ENCODE assay signal across 8 cellular contexts in the genomic region with DNA sequence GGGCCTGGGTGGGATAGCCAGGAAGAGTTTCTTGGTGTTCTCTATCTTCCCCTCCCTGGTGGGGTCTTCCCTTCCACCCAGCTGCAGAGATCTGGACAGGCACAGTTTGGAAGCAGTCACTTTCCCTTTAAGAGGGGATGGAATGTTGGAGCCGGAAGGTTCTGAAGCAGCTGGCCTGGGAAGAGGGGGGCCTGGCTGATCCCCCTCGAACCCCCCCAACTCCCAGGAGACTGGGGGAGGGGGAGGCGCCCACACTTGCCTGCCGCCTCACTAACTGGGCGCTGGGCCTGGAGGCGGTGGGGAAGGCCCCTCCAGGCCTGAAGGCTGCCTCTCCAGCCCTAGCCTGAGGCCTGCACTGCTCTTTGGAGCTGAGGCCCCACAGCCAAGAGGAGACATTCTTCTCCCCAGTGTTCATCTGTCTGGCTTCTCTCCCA. TPM values are rescaled to one million over a fixed set of nuclear protein-coding genes. Genes with fewer than 3 reads are reported as not detected.
A peak's percentile ranks its signal among the peaks of the same experiment; 100 is the strongest.
DNase-seq lines count a peak whose midpoint lies in the region; ATAC-seq, FAIRE-seq and TF ChIP-seq lines count a peak whose summit lies in the region.

No MANE protein-coding gene starts in this region.

- peak overlapping the region; percentile 95 for H3K4me3 Mint-ChIP-seq in activated CD4-positive, alpha-beta memory T cell treated with anti-CD3 and anti-CD28 coated beads for 36 hours

- no peak for TF ChIP-seq EP300 in neural cell (conservative IDR thresholded peaks at IDR 0.05; ENCODE audit: poor library complexity, severe bottlenecking)

- H4K20me1 ChIP-seq in BLaER1 (peaks cover 59% of the 10 kb centered on the region), neural cell (ENCODE audit: insufficient read depth) (no peaks in the 10 kb centered on the region)

- peaks cover 22% of the 10 kb centered on the region for H3K4me1 Mint-ChIP-seq in activated CD4-positive, alpha-beta memory T cell treated with anti-CD3 and anti-CD28 coated beads for 36 hours (ENCODE audit: low read depth)

- CTCF ChIA-PET in activated CD4-positive, alpha-beta memory T cell treated with anti-CD3 and anti-CD28 coated beads for 36 hours (lab: Charles Lee), result interaction anchor here (1.6 to 2.2 kb wide), 3 partner anchors 21 to 261 kb away, joined by 5 to 6 read pairs (median 5); a partner anchor contains a TSS

- H3K27ac Mint-ChIP-seq in activated CD4-positive, alpha-beta memory T cell treated with anti-CD3 and anti-CD28 coated beads for 36 hours, result no peak overlapping the region

- H3K4me1 ChIP-seq in BLaER1, result peaks cover 46% of the 10 kb centered on the region

- no peaks in the 10 kb centered on the region for H3K9me3 Mint-ChIP-seq in activated CD4-positive, alpha-beta memory T cell treated with anti-CD3 and anti-CD28 coated beads for 36 hours

- FAIRE-seq in frontal cortex (lab: Jason Lieb, UNC), result no peak

- peak overlapping the region; percentile 99 for H3K4me2 ChIP-seq in BLaER1
- H3K4me2 ChIP-seq in neural cell (ENCODE audit: low read length), result peak overlapping the region; percentile 94

- H3K36me3 ChIP-seq in BLaER1, result peaks cover 13% of the 10 kb centered on the region
- no peaks in the 10 kb centered on the region for H3K36me3 ChIP-seq in neural cell (ENCODE audit: insufficient read depth, low read length)

- intact Hi-C loops in activated CD4-positive, alpha-beta memory T cell treated with anti-CD3 and anti-CD28 coated beads for 36 hours (cut with micrococcal nuclease), result no loop called here

- H3K79me2 ChIP-seq in neural cell (replicated peaks; ENCODE audit: insufficient read depth, low read length), result peaks cover 46% of the 10 kb centered on the region

- peaks cover 3% of the 10 kb centered on the region for H3F3A ChIP-seq in neural cell (ENCODE audit: insufficient read depth, low read length, poor library complexity, severe bottlenecking)

- TF ChIP-seq RAD21 in neural cell (conservative IDR thresholded peaks at IDR 0.05), result no peak

- peak overlapping the region; percentile 80 for H3K27ac ChIP-seq in BLaER1
- H3K27ac ChIP-seq in neural cell (ENCODE audit: low read length), result peak overlapping the region; percentile 89

- H3K9ac ChIP-seq in BLaER1 (peak overlapping the region; percentile 90), neural cell (ENCODE audit: low read length) (peak overlapping the region; percentile 92)

- H3K9me3 ChIP-seq in BLaER1, result no peaks in the 10 kb centered on the region
- H3K9me3 ChIP-seq in neural cell (ENCODE audit: low read length), result no peaks in the 10 kb centered on the region

- H2AFZ ChIP-seq in neural cell (ENCODE audit: low read depth, low read length), result peak overlapping the region; percentile 58

- no peaks in the 10 kb centered on the region for H3K9me2 ChIP-seq in neural cell (ENCODE audit: insufficient read depth, low read length)

- H3K36me3 Mint-ChIP-seq in activated CD4-positive, alpha-beta memory T cell treated with anti-CD3 and anti-CD28 coated beads for 36 hours, result peaks cover 2% of the 10 kb centered on the region

- no peaks in the 10 kb centered on the region for H3K27me3 Mint-ChIP-seq in activated CD4-positive, alpha-beta memory T cell treated with anti-CD3 and anti-CD28 coated beads for 36 hours

- H3K27me3 ChIP-seq in BLaER1 (no peaks in the 10 kb centered on the region), neural cell (ENCODE audit: insufficient read depth, low read depth, low read length) (no peaks in the 10 kb centered on the region)

- DNase-seq in HFF-Myc (ENCODE audit: extremely low read depth, low read depth) (no peak), frontal cortex (ENCODE audit: low spot score in 2 of 2) (peak; percentile 68 to 73)
- DNase-seq in activated CD4-positive, alpha-beta memory T cell treated with anti-CD3 and anti-CD28 coated beads for 36 hours, result no peak
- no peak for DNase-seq in activated CD4-positive, CD25-positive, alpha-beta regulatory T cell (lab: John Stamatoyannopoulos, UW)

- POLR2A ChIA-PET in activated CD4-positive, alpha-beta memory T cell treated with anti-CD3 and anti-CD28 coated beads for 36 hours (lab: Charles Lee), result interaction anchor here (1.4 to 1.6 kb wide), 2 partner anchors 12 to 29 kb away, joined by 3 to 6 read pairs; a partner anchor contains a TSS

- H3K4me3 ChIP-seq in BLaER1 (peak overlapping the region; percentile 94), HFF-Myc (replicated peaks; ENCODE audit: low read depth, low read length) (peak overlapping the region; percentile 94), neural cell (ENCODE audit: low read length) (peak overlapping the region; percentile 97)

- TF ChIP-seq CTCF in HFF-Myc (IDR thresholded peaks at IDR 0.05; ENCODE audit: low read depth, low read length, missing control alignments), result no peak
- TF ChIP-seq CTCF in neural cell (IDR thresholded peaks at IDR 0.05; ENCODE audit: poor library complexity, severe bottlenecking), result no peak

- ATAC-seq in HG02852 (IDR thresholded peaks at IDR 0.05; ENCODE audit: unreplicated experiment) (no peak), GM21515 (IDR thresholded peaks at IDR 0.05; ENCODE audit: unreplicated experiment) (no peak)

TF ChIP-seq in neural cell, 6 proteins besides CTCF, POLR2A, EP300 and RAD21:
- TF ChIP-seq SMC3 (conservative IDR thresholded peaks at IDR 0.05; ENCODE audit: poor library complexity) (no peak), TAF1 (IDR thresholded peaks at IDR 0.05; ENCODE audit: low read depth) (no peak), POLR2AphosphoS5 (IDR thresholded peaks at IDR 0.05) (peak; percentile 9), EZH2 (IDR thresholded peaks at IDR 0.05; ENCODE audit: borderline replicate concordance, insufficient read depth, low read length, poor library complexity, severe bottlenecking) (no peak)
- TF ChIP-seq, protein P1, sequence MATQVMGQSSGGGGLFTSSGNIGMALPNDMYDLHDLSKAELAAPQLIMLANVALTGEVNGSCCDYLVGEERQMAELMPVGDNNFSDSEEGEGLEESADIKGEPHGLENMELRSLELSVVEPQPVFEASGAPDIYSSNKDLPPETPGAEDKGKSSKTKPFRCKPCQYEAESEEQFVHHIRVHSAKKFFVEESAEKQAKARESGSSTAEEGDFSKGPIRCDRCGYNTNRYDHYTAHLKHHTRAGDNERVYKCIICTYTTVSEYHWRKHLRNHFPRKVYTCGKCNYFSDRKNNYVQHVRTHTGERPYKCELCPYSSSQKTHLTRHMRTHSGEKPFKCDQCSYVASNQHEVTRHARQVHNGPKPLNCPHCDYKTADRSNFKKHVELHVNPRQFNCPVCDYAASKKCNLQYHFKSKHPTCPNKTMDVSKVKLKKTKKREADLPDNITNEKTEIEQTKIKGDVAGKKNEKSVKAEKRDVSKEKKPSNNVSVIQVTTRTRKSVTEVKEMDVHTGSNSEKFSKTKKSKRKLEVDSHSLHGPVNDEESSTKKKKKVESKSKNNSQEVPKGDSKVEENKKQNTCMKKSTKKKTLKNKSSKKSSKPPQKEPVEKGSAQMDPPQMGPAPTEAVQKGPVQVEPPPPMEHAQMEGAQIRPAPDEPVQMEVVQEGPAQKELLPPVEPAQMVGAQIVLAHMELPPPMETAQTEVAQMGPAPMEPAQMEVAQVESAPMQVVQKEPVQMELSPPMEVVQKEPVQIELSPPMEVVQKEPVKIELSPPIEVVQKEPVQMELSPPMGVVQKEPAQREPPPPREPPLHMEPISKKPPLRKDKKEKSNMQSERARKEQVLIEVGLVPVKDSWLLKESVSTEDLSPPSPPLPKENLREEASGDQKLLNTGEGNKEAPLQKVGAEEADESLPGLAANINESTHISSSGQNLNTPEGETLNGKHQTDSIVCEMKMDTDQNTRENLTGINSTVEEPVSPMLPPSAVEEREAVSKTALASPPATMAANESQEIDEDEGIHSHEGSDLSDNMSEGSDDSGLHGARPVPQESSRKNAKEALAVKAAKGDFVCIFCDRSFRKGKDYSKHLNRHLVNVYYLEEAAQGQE (IDR thresholded peaks at IDR 0.05; ENCODE audit: borderline replicate concordance), result peak; percentile 30

RNA-seq across cellular contexts. Expression of a gene that starts 1.4 kb away (rescaled TPM):
- 10 to 100 TPM; 28.5 to 32.4 TPM for total RNA-seq in activated CD4-positive, alpha-beta memory T cell treated with anti-CD3 and anti-CD28 coated beads for 36 hours
- total RNA-seq in frontal cortex, result 34.6 TPM
- 78.9 and 95.1 TPM in 2 replicates for polyA plus RNA-seq in neural cell
- 46.2 and 46.7 TPM in 2 replicates for polyA minus RNA-seq in neural cell

RNA-seq across cellular contexts. Expression of a gene that starts 18.1 kb away (rescaled TPM):
- 100 to 1,000 TPM; 218 to 221 TPM for total RNA-seq in activated CD4-positive, alpha-beta memory T cell treated with anti-CD3 and anti-CD28 coated beads for 36 hours
- total RNA-seq in frontal cortex, result 344 TPM
- 551 and 561 TPM in 2 replicates for polyA plus RNA-seq in neural cell
- polyA minus RNA-seq in neural cell, result 453 and 461 TPM in 2 replicates

RNA-seq across cellular contexts. Expression of a gene that starts 21.4 kb away (rescaled TPM):
- 10 to 100 TPM; 49.6 to 51.5 TPM for total RNA-seq in activated CD4-positive, alpha-beta memory T cell treated with anti-CD3 and anti-CD28 coated beads for 36 hours
- 42.8 TPM for total RNA-seq in frontal cortex
- polyA plus RNA-seq in neural cell, result 109 and 112 TPM in 2 replicates
- 49.0 and 55.5 TPM in 2 replicates for polyA minus RNA-seq in neural cell

RNA-seq across cellular contexts. Expression of a gene that starts 29.5 kb away (rescaled TPM):
- total RNA-seq in activated CD4-positive, alpha-beta memory T cell treated with anti-CD3 and anti-CD28 coated beads for 36 hours, result 10 to 100 TPM; 41.2 to 48.7 TPM
- 47.3 TPM for total RNA-seq in frontal cortex
- 40.3 and 52.6 TPM in 2 replicates for polyA plus RNA-seq in neural cell
- 58.1 and 75.2 TPM in 2 replicates for polyA minus RNA-seq in neural cell

RNA-seq across cellular contexts. Expression of a gene that starts 59.7 kb away (rescaled TPM):
- not detected for total RNA-seq in activated CD4-positive, alpha-beta memory T cell treated with anti-CD3 and anti-CD28 coated beads for 36 hours
- not detected for total RNA-seq in frontal cortex
- polyA plus RNA-seq in neural cell, result not detected in 2 replicates
- not detected in 2 replicates for polyA minus RNA-seq in neural cell

Comparison
In these comparisons a context has a peak if more than half of its experiments do, and no peak if none do; other contexts are left out.
1. DNase-seq: peak in frontal cortex (2 of 2); none in HFF-Myc (single experiment), activated CD4-positive, alpha-beta memory T cell treated with anti-CD3 and anti-CD28 coated beads for 36 hours (single experiment) and activated CD4-positive, CD25-positive, alpha-beta regulatory T cell (0 of 4).
2. Peak in every context shown above with its lines, with median percentiles within 50 percentile points of each other: H3K4me3 ChIP-seq.